Comparison of ENCODE assay signal across 9 cellular contexts in the genomic region with DNA sequence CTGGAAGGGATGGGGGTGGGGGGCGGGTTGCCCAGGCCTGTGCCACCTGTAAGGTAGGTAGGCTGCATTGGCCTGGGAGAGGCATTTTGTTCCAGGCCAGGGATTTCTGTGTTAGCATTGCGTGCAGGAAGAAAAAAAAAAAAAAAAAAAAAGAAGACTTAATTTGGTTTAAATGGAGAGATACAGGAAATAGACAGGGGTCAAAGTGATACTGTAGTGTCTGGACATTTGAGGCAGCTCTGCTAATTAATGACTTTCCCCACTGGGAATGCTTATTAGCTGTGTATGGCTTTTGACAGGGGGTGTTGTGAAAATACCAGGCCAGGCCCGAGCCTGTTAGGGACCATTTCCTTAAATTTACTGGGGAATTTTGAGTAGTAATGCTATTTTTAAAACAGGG. TPM values are rescaled to one million over a fixed set of nuclear protein-coding genes. Genes with fewer than 3 reads are reported as not detected.
A peak's percentile ranks its signal among the peaks of the same experiment; 100 is the strongest.
DNase-seq lines count a peak whose midpoint lies in the region; TF ChIP-seq lines count a peak whose summit lies in the region.
"Had no signal": no experiment of that assay in that cellular context is flagged by ENCODE, and none has a peak within 500 bp of the region (broad histone marks: within the 10 kb centered on the region; RNA-seq: fewer than 3 reads in every experiment).

No MANE protein-coding gene starts in this region.

- TF ChIP-seq POLR2A in esophagus squamous epithelium (IDR thresholded peaks at IDR 0.05), result no peak

- H3K9me3 ChIP-seq in PC-9 (ENCODE audit: insufficient read depth, low read depth) (peaks cover 3% of the 10 kb centered on the region; the same call in 1 of the 2 replicates), esophagus squamous epithelium (no peaks in the 10 kb centered on the region)

- WGBS in esophagus squamous epithelium, 2 donors, result 0 to 5% methylated on average over 2 of the region's 3 CpGs

- H3K9ac ChIP-seq in rectal smooth muscle tissue (ENCODE audit: low read length), result peak overlapping the region; percentile 38

- peaks cover 49% of the 10 kb centered on the region for H3K4me1 ChIP-seq in PC-9 (replicated peaks; ENCODE audit: insufficient read depth)
- H3K4me1 ChIP-seq in esophagus squamous epithelium, result peaks cover 13 to 58% (median 33%) of the 10 kb centered on the region in 3 donors
- H3K4me1 ChIP-seq in rectal smooth muscle tissue (ENCODE audit: control insufficient read depth, insufficient read depth, low read length), result peaks cover 8% of the 10 kb centered on the region

- peaks cover 11% of the 10 kb centered on the region for H3F3A ChIP-seq in PC-9 (ENCODE audit: insufficient read depth, low read depth)

- peak overlapping the region; percentile 89 for H3K4me2 ChIP-seq in PC-9

- no peak for DNase-seq in PC-9
- no peak for DNase-seq in esophagus squamous epithelium (lab: John Stamatoyannopoulos, UW)
- no peak for DNase-seq in GM19240 (ENCODE audit: insufficient read length, low spot score)
- no peak for DNase-seq in NCI-H187 treated with DMSO at 0.1 percent for 48 hours (lab: John Stamatoyannopoulos, UW)
- no peak for DNase-seq in NCI-H446 (lab: John Stamatoyannopoulos, UW)
- no peak for DNase-seq in G401 (ENCODE audit: low spot score)
- DNase-seq: KG1 had no signal

- H3K79me2 ChIP-seq in PC-9 (ENCODE audit: low read depth), result peaks cover 51% of the 10 kb centered on the region

- H3K4me3 ChIP-seq in GM08714 (ENCODE audit: low read length), result peak overlapping the region; percentile 100
- peak overlapping the region; percentile 64 for H3K4me3 ChIP-seq in PC-9
- H3K4me3 ChIP-seq in esophagus squamous epithelium, result peak overlapping the region; percentile 71 to 88 (median 86)
- peak overlapping the region; percentile 82 for H3K4me3 ChIP-seq in rectal smooth muscle tissue (ENCODE audit: low read length)

- CTCF ChIA-PET in PC-9 (lab: Charles Lee), result interaction anchor here (0.6 to 0.7 kb wide), 2 partner anchors 89 to 925 kb away, joined by 9 to 10 read pairs; no protein-coding TSS in a partner anchor

- BruUV-seq in PC-9 (replicated peaks; lab: Mats Ljungman, UMichigan), result TSS peak; percentile 35

- H4K20me1 ChIP-seq in PC-9 (ENCODE audit: insufficient read depth), result no peaks in the 10 kb centered on the region; the same call in 1 of the 2 replicates

- H3K27ac ChIP-seq in PC-9 (no peak overlapping the region; the same call in 1 of the 2 replicates), esophagus squamous epithelium (peak overlapping the region; percentile 84 to 95 (median 92)), rectal smooth muscle tissue (ENCODE audit: low read depth, low read length) (no peak overlapping the region)

- in situ Hi-C loops in G401 (cut with HindIII; ENCODE audit: low sequenced_read_pairs), result no loop called here

- no peak overlapping the region for H2AFZ ChIP-seq in PC-9

- POLR2A ChIA-PET in PC-9 (lab: Charles Lee; ENCODE audit: unreplicated experiment), result interaction anchor here (0.6 kb wide), 3 partner anchors 22 to 131 kb away, joined by 3 to 14 read pairs (median 5); no protein-coding TSS in a partner anchor

- intact Hi-C loops in PC-9 (cut with micrococcal nuclease; ENCODE audit: unreplicated experiment), result loop anchor here (2.0 kb wide), 1 partner anchor 53 kb away; no protein-coding TSS in a partner anchor
- intact Hi-C loops in esophagus squamous epithelium (cut with DNase I), result no loop called here

- no peaks in the 10 kb centered on the region; the same call in 1 of the 2 replicates for H3K36me3 ChIP-seq in PC-9 (ENCODE audit: low read depth)
- no peaks in the 10 kb centered on the region for H3K36me3 ChIP-seq in esophagus squamous epithelium
- H3K36me3 ChIP-seq in rectal smooth muscle tissue (ENCODE audit: control insufficient read depth, insufficient read depth, low read length), result no peaks in the 10 kb centered on the region

- no peak for TF ChIP-seq CTCF in PC-9 (conservative IDR thresholded peaks at IDR 0.05)
- no peak for TF ChIP-seq CTCF in esophagus squamous epithelium (IDR thresholded peaks at IDR 0.05)

- no peaks in the 10 kb centered on the region for H3K9me2 ChIP-seq in PC-9 (ENCODE audit: insufficient read depth)

- H3K27me3 ChIP-seq in PC-9 (ENCODE audit: insufficient read depth, low read depth) (0 out of 2 replicates have a peak, but pooled peaks cover 2% of the 10 kb centered on the region), esophagus squamous epithelium (no peaks in the 10 kb centered on the region), rectal smooth muscle tissue (ENCODE audit: control insufficient read depth, insufficient read depth, low read length) (no peaks in the 10 kb centered on the region)

RNA-seq across cellular contexts. Expression of a gene that starts 0.9 kb away (rescaled TPM):
- 37.1 and 44.3 TPM in 2 replicates for total RNA-seq in PC-9 (2021)
- total RNA-seq in esophagus squamous epithelium, result 10 to 100 TPM; 25.2 to 43.0 (median 33.2) TPM
- total RNA-seq in G401 (2014; rRNA removed; shearing (Covaris generic)), result 41.8 and 56.6 TPM in 2 replicates

RNA-seq across cellular contexts. Expression of a gene that starts 24.3 kb away (rescaled TPM):
- total RNA-seq in PC-9 (2021), result 6.3 and 7.0 TPM in 2 replicates
- 10 to 100 TPM in 1 of 4 donors, 1 to 10 TPM in 3; 4.7 to 10.5 (median 7.5) TPM for total RNA-seq in esophagus squamous epithelium
- 15.9 and 29.6 TPM in 2 replicates for total RNA-seq in G401 (2014; rRNA removed; shearing (Covaris generic))

Comparison
In these comparisons a context has a peak if more than half of its experiments do, and no peak if none do; other contexts are left out.
1. H3K27ac ChIP-seq: peak in esophagus squamous epithelium (4 of 4); none in PC-9 (single experiment) and rectal smooth muscle tissue (single experiment).
2. Peak in every context shown above with its lines, with median percentiles within 50 percentile points of each other: H3K4me3 ChIP-seq.